ENCODE assay signal across 13 cellular contexts in the genomic region with DNA sequence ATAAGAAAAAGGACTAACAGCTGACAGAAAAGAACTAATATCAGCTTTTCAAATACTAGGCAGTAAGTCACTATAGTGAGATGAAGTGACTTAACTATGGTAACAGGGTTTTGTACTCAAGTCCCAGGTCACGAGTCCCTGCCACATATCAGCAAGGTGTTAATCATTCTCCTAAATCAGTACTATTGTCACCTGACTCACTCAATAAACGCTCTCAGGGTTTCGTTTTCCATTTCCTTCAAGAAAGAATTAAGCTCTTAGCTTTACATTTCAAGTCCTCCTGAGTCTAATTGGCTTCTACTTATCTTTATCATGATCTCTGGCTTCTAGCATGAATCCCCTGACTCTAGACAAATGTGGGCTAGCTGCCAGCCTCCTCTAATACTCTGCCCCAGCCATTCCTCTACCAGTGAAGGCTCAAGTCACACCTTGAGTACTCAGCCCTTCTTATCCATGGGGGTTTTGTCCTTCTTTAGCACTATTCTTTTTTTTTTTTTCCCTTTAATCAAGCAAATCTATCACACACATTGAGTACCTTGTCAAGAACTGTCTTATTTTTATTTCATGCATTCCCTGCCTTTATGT. TPM values are rescaled to one million over a fixed set of nuclear protein-coding genes. Genes with fewer than 3 reads are reported as not detected.
DNase-seq lines count a peak whose midpoint lies in the region; ATAC-seq and TF ChIP-seq lines count a peak whose summit lies in the region.
"Had no signal": no experiment of that assay in that cellular context is flagged by ENCODE, and none has a peak within 500 bp of the region (broad histone marks: within the 10 kb centered on the region; RNA-seq: fewer than 3 reads in every experiment).

No MANE protein-coding gene starts in this region.

- H3K27me3 ChIP-seq in colonic mucosa: no peaks in the 10 kb centered on the region
- no peaks in the 10 kb centered on the region for H3K27me3 ChIP-seq in osteoblast (ENCODE audit: insufficient read depth, low read length)
- no peaks in the 10 kb centered on the region for H3K27me3 ChIP-seq in PC-9 (ENCODE audit: insufficient read depth, low read depth)

- CTCF ChIA-PET in PC-9 (lab: Charles Lee): interaction anchor here (0.7 kb wide), 1 partner anchor 58 kb away, joined by 4 read pairs; no protein-coding TSS in a partner anchor

- peaks cover 2% of the 10 kb centered on the region for H3K79me2 ChIP-seq in osteoblast (ENCODE audit: insufficient read depth, low read length)
- no peaks in the 10 kb centered on the region for H3K79me2 ChIP-seq in PC-9 (ENCODE audit: low read depth)

- no peaks in the 10 kb centered on the region for H3K4me1 ChIP-seq in colonic mucosa
- H3K4me1 ChIP-seq in osteoblast (ENCODE audit: insufficient read depth, low read length): peaks cover 19% of the 10 kb centered on the region
- no peaks in the 10 kb centered on the region for H3K4me1 ChIP-seq in PC-9 (replicated peaks; ENCODE audit: insufficient read depth)

- H3K4me3 ChIP-seq in colonic mucosa: no peak overlapping the region
- H3K4me3 ChIP-seq in osteoblast (ENCODE audit: insufficient read depth, low read length): no peak overlapping the region
- H3K4me3 ChIP-seq in PC-9: no peak overlapping the region

- peak overlapping the region in 1 of 2 donors; percentile 27 for H3K9ac ChIP-seq in colonic mucosa (ENCODE audit: low read depth in 2 of 2, low read length in 2 of 2)

- H3K27ac ChIP-seq in colonic mucosa: peak overlapping the region; percentile 52
- H3K27ac ChIP-seq in osteoblast (ENCODE audit: low read depth, low read length): no peak overlapping the region
- no peak overlapping the region for H3K27ac ChIP-seq in PC-9
- H3K27ac ChIP-seq: 22Rv1, RWPE1 had no signal

- H3F3A ChIP-seq in PC-9 (ENCODE audit: insufficient read depth, low read depth): peaks cover 4% of the 10 kb centered on the region; the same call in 1 of the 2 replicates

- no peaks in the 10 kb centered on the region for H3K9me2 ChIP-seq in PC-9 (ENCODE audit: insufficient read depth)

- H2AFZ ChIP-seq in osteoblast (ENCODE audit: low read length) (peak overlapping the region; percentile 28), PC-9 (no peak overlapping the region)

- no peaks in the 10 kb centered on the region for H3K9me3 ChIP-seq in colonic mucosa
- no peaks in the 10 kb centered on the region for H3K9me3 ChIP-seq in osteoblast (ENCODE audit: low read depth, low read length)
- no peaks in the 10 kb centered on the region for H3K9me3 ChIP-seq in PC-9 (ENCODE audit: insufficient read depth, low read depth)

- DNase-seq in NCI-H1105 treated with DMSO at 0.1 percent for 48 hours (lab: John Stamatoyannopoulos, UW) (peak; percentile 1), NCI-H1105 (lab: John Stamatoyannopoulos, UW) (no peak), colonic mucosa (peak; percentile 61), osteoblast (ENCODE audit: insufficient read length, low spot score, missing footprints) (no peak), activated gamma-delta T cell treated with Interleukin-2 at 50 U/mL for 16 hours (no peak), PC-9 (no peak)
- DNase-seq: amniotic stem cell, DMS153, NCI-H226 had no signal

- no peak overlapping the region for H3K4me2 ChIP-seq in osteoblast (ENCODE audit: insufficient read depth, low read length)
- no peak overlapping the region for H3K4me2 ChIP-seq in PC-9

- TF ChIP-seq CTCF in colonic mucosa (IDR thresholded peaks at IDR 0.05) (no peak), osteoblast (IDR thresholded peaks at IDR 0.05; ENCODE audit: extremely low read depth, low read depth, low read length) (no peak), PC-9 (conservative IDR thresholded peaks at IDR 0.05) (no peak)

- no peaks in the 10 kb centered on the region for H3K36me3 ChIP-seq in colonic mucosa
- peaks cover 54% of the 10 kb centered on the region for H3K36me3 ChIP-seq in osteoblast (ENCODE audit: insufficient read depth, low read length)
- peaks cover 59% of the 10 kb centered on the region; the same call in 1 of the 2 replicates for H3K36me3 ChIP-seq in PC-9 (ENCODE audit: low read depth)

- H4K20me1 ChIP-seq in osteoblast (ENCODE audit: insufficient read depth, low read length) (no peaks in the 10 kb centered on the region), PC-9 (ENCODE audit: insufficient read depth) (no peaks in the 10 kb centered on the region)

- ATAC-seq in GM21423 (IDR thresholded peaks at IDR 0.05; ENCODE audit: unreplicated experiment) (peak; percentile 83), HG03045 (IDR thresholded peaks at IDR 0.05; ENCODE audit: unreplicated experiment) (no peak)

- no TSS peak for BruUV-seq in PC-9 (replicated peaks; lab: Mats Ljungman, UMichigan)

- intact Hi-C loops in colonic mucosa (cut with DNase I) (no loop called here), PC-9 (cut with micrococcal nuclease; ENCODE audit: unreplicated experiment) (no loop called here)

- POLR2A ChIA-PET in PC-9 (lab: Charles Lee; ENCODE audit: unreplicated experiment): no interaction called here

RNA-seq across cellular contexts. Expression of a gene that starts 20.1 kb away (rescaled TPM):
- total RNA-seq in colonic mucosa (10 to 100 TPM; 14.7 to 47.3 TPM), osteoblast (4.7 and 7.1 TPM in 2 replicates), PC-9 (2021) (45.7 and 74.6 TPM in 2 replicates)

Comparison
In these comparisons a context has a peak if more than half of its experiments do, and no peak if none do; other contexts are left out.
1. DNase-seq: peak in NCI-H1105 treated with DMSO at 0.1 percent for 48 hours (single experiment) and colonic mucosa (single experiment); none in NCI-H1105 (single experiment), osteoblast (single experiment), activated gamma-delta T cell treated with Interleukin-2 at 50 U/mL for 16 hours (single experiment) and PC-9 (0 of 2).